Comparison of ENCODE assay signal across 8 cellular contexts in the genomic region with DNA sequence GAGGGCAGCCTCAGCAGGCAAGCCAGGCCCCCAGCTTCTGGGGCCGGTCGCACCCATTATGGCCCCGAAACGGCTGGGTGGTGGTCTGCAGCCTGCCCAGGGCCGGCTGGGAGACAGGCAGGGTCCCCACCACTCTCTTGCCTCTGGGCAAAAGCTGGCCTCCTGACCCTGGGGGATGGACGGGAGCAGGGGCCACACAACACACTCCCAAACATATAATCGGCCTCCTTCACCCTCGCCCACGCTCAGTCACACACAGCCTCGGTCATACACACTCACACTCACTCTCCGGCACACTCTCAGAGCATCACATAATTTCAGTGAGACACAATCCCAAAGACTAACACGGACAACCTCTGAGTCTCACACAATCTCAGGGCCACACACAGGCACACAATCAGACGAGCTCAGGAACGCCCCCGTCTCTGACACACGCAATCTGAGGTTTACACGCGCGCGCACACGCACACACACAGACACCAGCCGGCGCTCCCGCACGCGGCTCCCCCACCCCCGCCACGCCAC. TPM values are rescaled to one million over a fixed set of nuclear protein-coding genes. Genes with fewer than 3 reads are reported as not detected.
A peak's percentile ranks its signal among the peaks of the same experiment; 100 is the strongest.
DNase-seq lines count a peak whose midpoint lies in the region; TF ChIP-seq lines count a peak whose summit lies in the region.

No MANE protein-coding gene starts in this region.

- peak overlapping the region; percentile 96 for H2AFZ ChIP-seq in neural progenitor cell (replicated peaks)

- peaks cover 36% of the 10 kb centered on the region for H3K79me2 ChIP-seq in neural progenitor cell (ENCODE audit: low read depth)

- peaks cover 16% of the 10 kb centered on the region for H3K36me3 Mint-ChIP-seq in dendritic cell treated with granulocyte-macrophage colony-stimulating factor and Interleukin-4, amounts not matched to agents 40 ng/mL and 50 ng/mL, for 4 days (ENCODE audit: low read depth)
- peaks cover 8% of the 10 kb centered on the region for H3K36me3 Mint-ChIP-seq in neural progenitor cell

- TF ChIP-seq CTCF in neural progenitor cell (IDR thresholded peaks at IDR 0.05), result no peak

- no peaks in the 10 kb centered on the region for H3K36me3 ChIP-seq in KOPT-K1 (ENCODE audit: insufficient read depth, low read length)
- H3K36me3 ChIP-seq in neural progenitor cell, result no peaks in the 10 kb centered on the region

- H4K20me1 ChIP-seq in neural progenitor cell (ENCODE audit: low read depth), result no peaks in the 10 kb centered on the region

- H3K27me3 ChIP-seq in neural progenitor cell, result no peaks in the 10 kb centered on the region

- DNase-seq in neural progenitor cell (ENCODE audit: low spot score) (no peak), DMS79 (lab: John Stamatoyannopoulos, UW) (no peak), activated gamma-delta T cell treated with Interleukin-2 at 50 U/mL for 16 hours (no peak), OCI-M1 (lab: John Stamatoyannopoulos, UW) (no peak), GM19240 (ENCODE audit: insufficient read length, low spot score) (no peak)

- H3K9me3 ChIP-seq in KOPT-K1 (ENCODE audit: insufficient read depth, low read length, poor library complexity, severe bottlenecking), result no peaks in the 10 kb centered on the region
- H3K9me3 ChIP-seq in neural progenitor cell (ENCODE audit: low read depth), result no peaks in the 10 kb centered on the region

- H3F3A ChIP-seq in neural progenitor cell (ENCODE audit: low read depth), result peaks cover 5% of the 10 kb centered on the region

- H3K4me3 Mint-ChIP-seq in dendritic cell treated with granulocyte-macrophage colony-stimulating factor and Interleukin-4, amounts not matched to agents 40 ng/mL and 50 ng/mL, for 4 days, result peak overlapping the region; percentile 82
- peak overlapping the region; percentile 96 for H3K4me3 Mint-ChIP-seq in neural progenitor cell

- H3K27ac Mint-ChIP-seq in dendritic cell treated with granulocyte-macrophage colony-stimulating factor and Interleukin-4, amounts not matched to agents 40 ng/mL and 50 ng/mL, for 4 days, result peak overlapping the region; percentile 88
- peak overlapping the region; percentile 86 for H3K27ac Mint-ChIP-seq in neural progenitor cell

- H3K27ac ChIP-seq in KOPT-K1 (ENCODE audit: low read depth, low read length, poor library complexity, severe bottlenecking) (peak overlapping the region; percentile 78), neural progenitor cell (no peak overlapping the region)

- peaks cover 26% of the 10 kb centered on the region for H3K4me1 Mint-ChIP-seq in dendritic cell treated with granulocyte-macrophage colony-stimulating factor and Interleukin-4, amounts not matched to agents 40 ng/mL and 50 ng/mL, for 4 days (ENCODE audit: low read depth)
- H3K4me1 Mint-ChIP-seq in neural progenitor cell, result peaks cover 15% of the 10 kb centered on the region

- peak overlapping the region; percentile 85 for H3K4me2 ChIP-seq in neural progenitor cell

- no peaks in the 10 kb centered on the region for H3K9me3 Mint-ChIP-seq in dendritic cell treated with granulocyte-macrophage colony-stimulating factor and Interleukin-4, amounts not matched to agents 40 ng/mL and 50 ng/mL, for 4 days
- no peaks in the 10 kb centered on the region for H3K9me3 Mint-ChIP-seq in neural progenitor cell

- peak overlapping the region; percentile 63 for H3K9ac ChIP-seq in neural progenitor cell

- H3K4me3 ChIP-seq in GM08714 (ENCODE audit: low read length) (peak overlapping the region; percentile 75), neural progenitor cell (peak overlapping the region; percentile 95)

- H3K4me1 ChIP-seq in neural progenitor cell, result peaks cover 4% of the 10 kb centered on the region

- H3K27me3 Mint-ChIP-seq in dendritic cell treated with granulocyte-macrophage colony-stimulating factor and Interleukin-4, amounts not matched to agents 40 ng/mL and 50 ng/mL, for 4 days, result no peaks in the 10 kb centered on the region
- peaks cover 2% of the 10 kb centered on the region for H3K27me3 Mint-ChIP-seq in neural progenitor cell (ENCODE audit: insufficient read depth, low read depth)

- intact Hi-C loops in dendritic cell treated with granulocyte-macrophage colony-stimulating factor and Interleukin-4, amounts not matched to agents 40 ng/mL and 50 ng/mL, for 4 days (cut with micrococcal nuclease), result loop anchor here (5.0 kb wide), 2 partner anchors 51 to 94 kb away; a partner anchor contains a TSS

RNA-seq across cellular contexts. Expression of a gene that starts 0.6 kb away (rescaled TPM):
- total RNA-seq in neural progenitor cell (ENCODE audit: low replicate concordance), result 17.7 and 50.4 TPM in 2 replicates
